In genomic region chr15:64795921-64796320, GRCh38 we compare ENCODE assay signal across 9 cellular contexts. TPM values are rescaled to one million over a fixed set of nuclear protein-coding genes. Genes with fewer than 3 reads are reported as not detected.
"Had no signal": no experiment of that assay in that cellular context is flagged by ENCODE, and none has a peak within 500 bp of the region (broad histone marks: within the 10 kb centered on the region; RNA-seq: fewer than 3 reads in every experiment).

No MANE protein-coding gene starts in this region.

RNA-seq across cellular contexts. Expression of gene RBPMS2, which starts 20.5 kb away (rescaled TPM):
- total RNA-seq: activated CD4-positive, alpha-beta memory T cell treated with anti-CD3 and anti-CD28 coated beads, Interleukin-2, amount 10 ng/mL, durations not matched to agents 7 days and 5 days; activated CD4-positive, alpha-beta T cell treated with anti-CD3 and anti-CD28 coated beads for 36 hours; activated CD4-positive, alpha-beta T cell treated with anti-CD3 and anti-CD28 coated beads, Interleukin-2, amount 10 ng/mL, durations not matched to agents 24 days and 14 days; activated CD8-positive, alpha-beta memory T cell treated with anti-CD3 and anti-CD28 coated beads for 36 hours; activated CD8-positive, alpha-beta memory T cell treated with anti-CD3 and anti-CD28 coated beads, Interleukin-2, amount 10 ng/mL, durations not matched to agents 7 days and 5 days; activated CD8-positive, alpha-beta T cell treated with anti-CD3 and anti-CD28 coated beads for 36 hours; activated CD8-positive, alpha-beta T cell treated with anti-CD3 and anti-CD28 coated beads, Interleukin-2, amount 10 ng/mL, durations not matched to agents 7 days and 5 days; T-helper 1 cell treated with Interleukin-12 subunit alpha and Interleukin-12 subunit beta and Interleukin-4 antibody, amounts not matched to agents 30 ng/mL and 1 ng/mL, for 36 hours; T-helper 2 cell treated with Interferon-gamma antibody and Interleukin-4, amounts not matched to agents 100 ng/mL and 5 ng/mL, for 36 hours had no signal
